14 cellular contexts compared by ENCODE assay signal in genomic region chrX:42097491-42097890, GRCh38.
A peak's percentile ranks its signal among the peaks of the same experiment; 100 is the strongest.
DNase-seq lines count a peak whose midpoint lies in the region; ATAC-seq and TF ChIP-seq lines count a peak whose summit lies in the region.
"Had no signal": no experiment of that assay in that cellular context is flagged by ENCODE, and none has a peak within 500 bp of the region (broad histone marks: within the 10 kb centered on the region; RNA-seq: fewer than 3 reads in every experiment).

No MANE protein-coding gene starts in this region.

- no peak overlapping the region for H2BK120ac ChIP-seq in IMR-90 (ENCODE audit: low read depth, low read length)

- intact Hi-C loops in Caco-2 (cut with micrococcal nuclease; ENCODE audit: unreplicated experiment) (loop anchor here (10.0 kb wide), 1 partner anchor 147 kb away; no protein-coding TSS in a partner anchor), IMR-90 (cut with micrococcal nuclease) (no loop called here)

- H3K4me1 ChIP-seq in Caco-2 (peaks cover 48% of the 10 kb centered on the region), IMR-90 (ENCODE audit: control insufficient read depth, insufficient read depth, low read length) (peaks cover 7% of the 10 kb centered on the region)

- no peak overlapping the region for H2AK5ac ChIP-seq in IMR-90 (ENCODE audit: low read depth, low read length)

- in situ Hi-C loops in IMR-90 (cut with MboI; ENCODE audit: low sequenced_read_pairs), result loop anchor here (25.0 kb wide), 1 partner anchor 535 kb away; no protein-coding TSS in a partner anchor
- in situ Hi-C loops in KBM-7 (cut with MboI; ENCODE audit: low pct_unique_long_range_greater_than_20kb, low sequenced_read_pairs), result no loop called here

- no peak overlapping the region for H2AK9ac ChIP-seq in IMR-90 (replicated peaks; ENCODE audit: low read depth, low read length, poor library complexity)

- no peak overlapping the region for H2BK5ac ChIP-seq in IMR-90 (ENCODE audit: low read depth, low read length, poor library complexity, severe bottlenecking)

- H3K23ac ChIP-seq in IMR-90 (ENCODE audit: low read depth, low read length), result no peak overlapping the region

- H3K4me3 Mint-ChIP-seq in Caco-2 (ENCODE audit: unreplicated experiment), result peak overlapping the region; percentile 59
- no peak overlapping the region for H3K4me3 Mint-ChIP-seq in activated T-cell treated with anti-CD3 and anti-CD28 coated beads, Interleukin-2, amount 50 U/mL, for 4 hours
- H3K4me3 Mint-ChIP-seq: CD4-positive, CD25-positive, alpha-beta regulatory T cell; IgD-negative memory B cell had no signal

- POLR2A ChIA-PET in Caco-2 (lab: Charles Lee) (interaction anchor here (0.5 kb wide), 1 partner anchor 546 kb away, joined by 5 read pairs; no protein-coding TSS in a partner anchor), IMR-90 (lab: Charles Lee; ENCODE audit: unreplicated experiment) (no interaction called here)

- WGBS in IMR-90 (ENCODE audit: extremely low coverage in 2 of 2, insufficient read length in 1 of 2), 2 experiments, result no CpG with 5 or more reads among the region's 4 CpGs

- H3K9ac ChIP-seq in IMR-90 (ENCODE audit: low read depth, low read length), result no peak overlapping the region
- H3K9ac ChIP-seq: BLaER1 treated with 17β-estradiol and CSF1 and Interleukin-3, amounts not matched to agents 10 nM and 100 nM had no signal

- H3K79me1 ChIP-seq in IMR-90 (ENCODE audit: low read depth in 1 of 2, low read length in 2 of 2), result no peaks in the 10 kb centered on the region

- no peak overlapping the region for H3K56ac ChIP-seq in IMR-90 (ENCODE audit: extremely low read depth, insufficient read depth, low read length)

- H3K4me2 ChIP-seq in IMR-90 (ENCODE audit: low read depth, low read length), result no peak overlapping the region
- H3K4me2 ChIP-seq: BLaER1 treated with 17β-estradiol and CSF1 and Interleukin-3, amounts not matched to agents 10 nM and 100 nM had no signal

- H3K4me3 ChIP-seq in Caco-2 (ENCODE audit: low read depth, low read length) (no peak overlapping the region), IMR-90 (ENCODE audit: insufficient read depth, low read depth, low read length) (no peak overlapping the region)
- H3K4me3 ChIP-seq: BLaER1 treated with 17β-estradiol and CSF1 and Interleukin-3, amounts not matched to agents 10 nM and 100 nM had no signal

- H4K8ac ChIP-seq in IMR-90 (ENCODE audit: low read depth in 2 of 2, low read length in 2 of 2), result no peak overlapping the region; a peak in 1 of 4 replicates

- TF ChIP-seq POLR2A in IMR-90 (IDR thresholded peaks at IDR 0.05; ENCODE audit: low read depth, low read length), result no peak

- BruUV-seq in Caco-2 (replicated peaks; lab: Mats Ljungman, UMichigan) (no TSS peak), IMR-90 (replicated peaks; lab: Mats Ljungman, UMichigan) (no TSS peak)

- no peak for TF ChIP-seq RAD21 in IMR-90 (IDR thresholded peaks at IDR 0.05; ENCODE audit: low read length)

- TF ChIP-seq CTCF in Caco-2 (IDR thresholded peaks at IDR 0.05; ENCODE audit: insufficient read depth in 1 of 2, low read depth in 1 of 2, low read length in 1 of 2, severe bottlenecking in 1 of 2, unreplicated experiment in 1 of 2) (no peak), IMR-90 (conservative IDR thresholded peaks at IDR 0.05; ENCODE audit: low read depth, low read length) (no peak)

- H2BK20ac ChIP-seq in IMR-90 (ENCODE audit: low read depth, low read length), result no peak overlapping the region

- H3K27ac ChIP-seq in IMR-90 (ENCODE audit: insufficient read depth, low read length), result peak overlapping the region; percentile 48; the same call in 1 of the 2 replicates
- H3K27ac ChIP-seq: BLaER1 treated with 17β-estradiol and CSF1 and Interleukin-3, amounts not matched to agents 10 nM and 100 nM had no signal

- no peak overlapping the region for H2AFZ ChIP-seq in IMR-90 (replicated peaks; ENCODE audit: low read length, poor library complexity)

- no peak for ATAC-seq in IMR-90 (ENCODE audit: low read depth)
- no peak for ATAC-seq in activated T-cell treated with anti-CD3 and anti-CD28 coated beads, Interleukin-2, amount 50 U/mL, for 4 hours
- ATAC-seq: HCT116 had no signal

- no peak overlapping the region; the same call in 1 of the 2 replicates for H4K5ac ChIP-seq in IMR-90 (ENCODE audit: low read depth, low read length)

- H3K9me3 Mint-ChIP-seq in Caco-2 (ENCODE audit: unreplicated experiment), result no peaks in the 10 kb centered on the region
- H3K9me3 Mint-ChIP-seq in activated T-cell treated with anti-CD3 and anti-CD28 coated beads, Interleukin-2, amount 50 U/mL, for 4 hours, result no peaks in the 10 kb centered on the region
- H3K9me3 Mint-ChIP-seq: CD4-positive, CD25-positive, alpha-beta regulatory T cell; IgD-negative memory B cell had no signal

- H3K4ac ChIP-seq in IMR-90 (ENCODE audit: low read depth, low read length), result no peak overlapping the region

- H3K36me3 ChIP-seq in Caco-2 (ENCODE audit: control insufficient read depth, insufficient read depth, low read length) (no peaks in the 10 kb centered on the region), IMR-90 (ENCODE audit: control insufficient read depth, insufficient read depth, low read length) (no peaks in the 10 kb centered on the region)
- H3K36me3 ChIP-seq: BLaER1 treated with 17β-estradiol and CSF1 and Interleukin-3, amounts not matched to agents 10 nM and 100 nM had no signal

- no peaks in the 10 kb centered on the region for H3K27me3 ChIP-seq in Caco-2 (replicated peaks; ENCODE audit: control insufficient read depth, insufficient read depth, low read length)
- peaks cover under 1% of the 10 kb centered on the region; the same call in 1 of the 2 replicates for H3K27me3 ChIP-seq in IMR-90 (ENCODE audit: control insufficient read depth, insufficient read depth, low read length)

- dilution Hi-C loops in IMR-90 (cut with HindIII; ENCODE audit: low sequenced_read_pairs, unreplicated experiment), result no loop called here

- no peak for DNase-seq in Caco-2
- DNase-seq in IMR-90, result no peak
- peak; percentile 65 for DNase-seq in kidney tubule cell (ENCODE audit: low spot score)
- DNase-seq in renal cortical epithelial cell (ENCODE audit: low read depth), result peak; percentile 54
- no peak for DNase-seq in NCI-H1417 (lab: John Stamatoyannopoulos, UW)
- DNase-seq in KBM-7, result no peak
- no peak for DNase-seq in activated T-cell treated with anti-CD3 and anti-CD28 coated beads, Interleukin-2, amount 50 U/mL, for 4 hours
- DNase-seq: 8988T; CD4-positive, CD25-positive, alpha-beta regulatory T cell; DND-41; GDM1 had no signal

- no peak overlapping the region for H4K91ac ChIP-seq in IMR-90 (ENCODE audit: insufficient read depth, low read depth, low read length)

- peak overlapping the region; percentile 92 for H3K27ac Mint-ChIP-seq in Caco-2 (ENCODE audit: unreplicated experiment)
- H3K27ac Mint-ChIP-seq: CD4-positive, CD25-positive, alpha-beta regulatory T cell; IgD-negative memory B cell had no signal

- no peak overlapping the region for H3K14ac ChIP-seq in IMR-90 (replicated peaks; ENCODE audit: low read depth, low read length)

- peaks cover 9% of the 10 kb centered on the region for H3K36me3 Mint-ChIP-seq in Caco-2 (ENCODE audit: insufficient read depth, unreplicated experiment)
- H3K36me3 Mint-ChIP-seq in activated T-cell treated with anti-CD3 and anti-CD28 coated beads, Interleukin-2, amount 50 U/mL, for 4 hours (ENCODE audit: insufficient read depth), result no peaks in the 10 kb centered on the region
- H3K36me3 Mint-ChIP-seq: CD4-positive, CD25-positive, alpha-beta regulatory T cell; IgD-negative memory B cell had no signal

- no peak overlapping the region for H3K18ac ChIP-seq in IMR-90 (ENCODE audit: low read depth, low read length)

- H3K9me1 ChIP-seq in IMR-90 (ENCODE audit: insufficient read depth, low read length), result no peaks in the 10 kb centered on the region

- no peak overlapping the region for H2BK15ac ChIP-seq in IMR-90 (ENCODE audit: low read depth, low read length)

- CTCF ChIA-PET in Caco-2 (lab: Charles Lee) (no interaction called here), IMR-90 (lab: Yijun Ruan, JAX) (no interaction called here)

- H3K27me3 Mint-ChIP-seq in Caco-2 (ENCODE audit: insufficient read depth, unreplicated experiment), result no peaks in the 10 kb centered on the region
- no peaks in the 10 kb centered on the region for H3K27me3 Mint-ChIP-seq in activated T-cell treated with anti-CD3 and anti-CD28 coated beads, Interleukin-2, amount 50 U/mL, for 4 hours (ENCODE audit: low read depth)
- H3K27me3 Mint-ChIP-seq: CD4-positive, CD25-positive, alpha-beta regulatory T cell had no signal

- peaks cover 31% of the 10 kb centered on the region for H3K4me1 Mint-ChIP-seq in Caco-2 (ENCODE audit: low read depth, unreplicated experiment)
- H3K4me1 Mint-ChIP-seq in activated T-cell treated with anti-CD3 and anti-CD28 coated beads, Interleukin-2, amount 50 U/mL, for 4 hours (ENCODE audit: low read depth), result peaks cover 6% of the 10 kb centered on the region

- H3K9me3 ChIP-seq in Caco-2 (no peaks in the 10 kb centered on the region), IMR-90 (ENCODE audit: control insufficient read depth, insufficient read depth, low read length) (no peaks in the 10 kb centered on the region)

- no peaks in the 10 kb centered on the region for H4K20me1 ChIP-seq in IMR-90 (ENCODE audit: insufficient read depth, low read length)
- H4K20me1 ChIP-seq: BLaER1 treated with 17β-estradiol and CSF1 and Interleukin-3, amounts not matched to agents 10 nM and 100 nM had no signal

TF ChIP-seq in IMR-90, 13 proteins besides CTCF, POLR2A, EP300 and RAD21 (continues in another document):
- TF ChIP-seq BHLHE40 (IDR thresholded peaks at IDR 0.05; ENCODE audit: low read depth, low read length) (no peak), MAZ (IDR thresholded peaks at IDR 0.05; ENCODE audit: borderline replicate concordance, low read depth, low read length) (no peak), SMC3 (IDR thresholded peaks at IDR 0.05; ENCODE audit: low read depth, low read length) (no peak), CHD1 (IDR thresholded peaks at IDR 0.05; ENCODE audit: low read depth, low read length) (no peak), CEBPB (IDR thresholded peaks at IDR 0.05; ENCODE audit: low read depth, low read length) (no peak), USF2 (IDR thresholded peaks at IDR 0.05; ENCODE audit: low read depth, low read length) (no peak), FOS (IDR thresholded peaks at IDR 0.05; ENCODE audit: low read depth, low read length) (no peak), RCOR1 (IDR thresholded peaks at IDR 0.05; ENCODE audit: insufficient replicate concordance, low read length) (no peak), MXI1 (IDR thresholded peaks at IDR 0.05; ENCODE audit: borderline replicate concordance, low read depth, low read length) (no peak)

Comparison
In these comparisons a context has a peak if more than half of its experiments do, and no peak if none do; other contexts are left out.
1. DNase-seq: peak in kidney tubule cell (single experiment) and renal cortical epithelial cell (single experiment); none in Caco-2 (0 of 2), IMR-90 (single experiment), NCI-H1417 (0 of 3), KBM-7 (single experiment) and activated T-cell treated with anti-CD3 and anti-CD28 coated beads, Interleukin-2, amount 50 U/mL, for 4 hours (single experiment).